In genomic region chr15:77023576-77024272, GRCh38 we compare ENCODE assay signal across 8 cellular contexts. TPM values are rescaled to one million over a fixed set of nuclear protein-coding genes. Genes with fewer than 3 reads are reported as not detected.
A peak's percentile ranks its signal among the peaks of the same experiment; 100 is the strongest.
DNase-seq lines count a peak whose midpoint lies in the region; ATAC-seq and TF ChIP-seq lines count a peak whose summit lies in the region.

No MANE protein-coding gene starts in this region.

- POLR2A ChIA-PET in activated CD8-positive, alpha-beta T cell treated with anti-CD3 and anti-CD28 coated beads for 36 hours (lab: Charles Lee): interaction anchor here (0.6 to 7.0 kb wide), 5 partner anchors 10 to 95 kb away, joined by 3 to 62 read pairs (median 14); partner anchors contain the start of gene PSTPIP1

- CTCF ChIA-PET in activated naive CD4-positive, alpha-beta T cell treated with anti-CD3 and anti-CD28 coated beads for 36 hours (lab: Charles Lee): interaction anchor here (0.6 to 6.4 kb wide), 12 partner anchors 10 to 519 kb away, joined by 3 to 85 read pairs (median 8); partner anchors contain the start of gene PSTPIP1
- CTCF ChIA-PET in activated CD8-positive, alpha-beta T cell treated with anti-CD3 and anti-CD28 coated beads for 36 hours (lab: Charles Lee): interaction anchor here (0.8 to 7.2 kb wide), 21 partner anchors 8 to 73 kb away, joined by 3 to 105 read pairs (median 8); partner anchors contain the start of gene PSTPIP1

- no peak for ATAC-seq in activated CD8-positive, alpha-beta T cell treated with anti-CD3 and anti-CD28 coated beads for 36 hours
- ATAC-seq in left lung (no peak), HG03175 (IDR thresholded peaks at IDR 0.05; ENCODE audit: unreplicated experiment) (no peak)

- H3K27me3 ChIP-seq in left lung: no peaks in the 10 kb centered on the region
- H3K27me3 ChIP-seq in tibial artery: peaks cover 0 to 11% of the 10 kb centered on the region in 2 donors

- no peak overlapping the region for H3K4me3 Mint-ChIP-seq in activated naive CD4-positive, alpha-beta T cell treated with anti-CD3 and anti-CD28 coated beads for 36 hours
- peak overlapping the region; percentile 14 for H3K4me3 Mint-ChIP-seq in activated CD8-positive, alpha-beta T cell treated with anti-CD3 and anti-CD28 coated beads for 36 hours

- H3K4me1 Mint-ChIP-seq in activated naive CD4-positive, alpha-beta T cell treated with anti-CD3 and anti-CD28 coated beads for 36 hours (ENCODE audit: low read depth): peaks cover 54% of the 10 kb centered on the region
- peaks cover 63% of the 10 kb centered on the region for H3K4me1 Mint-ChIP-seq in activated CD8-positive, alpha-beta T cell treated with anti-CD3 and anti-CD28 coated beads for 36 hours (ENCODE audit: low read depth)

- no peaks in the 10 kb centered on the region for H3K9me3 Mint-ChIP-seq in activated naive CD4-positive, alpha-beta T cell treated with anti-CD3 and anti-CD28 coated beads for 36 hours
- no peaks in the 10 kb centered on the region for H3K9me3 Mint-ChIP-seq in activated CD8-positive, alpha-beta T cell treated with anti-CD3 and anti-CD28 coated beads for 36 hours

- H3K4me3 ChIP-seq in left lung: no peak overlapping the region
- H3K4me3 ChIP-seq in tibial artery: no peak overlapping the region

- no peaks in the 10 kb centered on the region for H3K9me3 ChIP-seq in left lung
- no peaks in the 10 kb centered on the region for H3K9me3 ChIP-seq in tibial artery

- H3K27ac ChIP-seq in left lung: no peak overlapping the region
- no peak overlapping the region for H3K27ac ChIP-seq in tibial artery

- peaks cover 35% of the 10 kb centered on the region for H3K36me3 Mint-ChIP-seq in activated naive CD4-positive, alpha-beta T cell treated with anti-CD3 and anti-CD28 coated beads for 36 hours (ENCODE audit: low read depth)
- peaks cover 67% of the 10 kb centered on the region for H3K36me3 Mint-ChIP-seq in activated CD8-positive, alpha-beta T cell treated with anti-CD3 and anti-CD28 coated beads for 36 hours (ENCODE audit: low read depth)

- no peak for TF ChIP-seq CTCF in activated CD8-positive, alpha-beta T cell treated with anti-CD3 and anti-CD28 coated beads for 36 hours (IDR thresholded peaks at IDR 0.05)
- TF ChIP-seq CTCF in left lung (IDR thresholded peaks at IDR 0.05) (no peak), tibial artery (IDR thresholded peaks at IDR 0.05) (no peak)

- DNase-seq in activated naive CD4-positive, alpha-beta T cell treated with anti-CD3 and anti-CD28 coated beads for 36 hours: no peak
- no peak for DNase-seq in activated naive CD4-positive, alpha-beta T cell treated with Interleukin-2 at 50 U/mL for 16 hours
- DNase-seq in activated CD8-positive, alpha-beta T cell treated with anti-CD3 and anti-CD28 coated beads for 36 hours: peak; percentile 43
- DNase-seq in left lung: peak; percentile 22 to 61
- DNase-seq in tibial artery: peak; percentile 11 to 48
- no peak for DNase-seq in NCI-H2196 treated with DMSO at 0.1 percent for 48 hours (lab: John Stamatoyannopoulos, UW; ENCODE audit: unreplicated experiment)
- no peak for DNase-seq in HuH-7.5 (ENCODE audit: low spot score)

- peak overlapping the region; percentile 100 for H3K27ac Mint-ChIP-seq in activated naive CD4-positive, alpha-beta T cell treated with anti-CD3 and anti-CD28 coated beads for 36 hours
- peak overlapping the region; percentile 100 for H3K27ac Mint-ChIP-seq in activated CD8-positive, alpha-beta T cell treated with anti-CD3 and anti-CD28 coated beads for 36 hours

- H3K4me1 ChIP-seq in left lung (peaks cover 0 to 44% of the 10 kb centered on the region in 2 donors), tibial artery (peaks cover 0 to 12% (median 6%) of the 10 kb centered on the region in 4 donors)

- H3K36me3 ChIP-seq in left lung: peaks cover 0 to 43% of the 10 kb centered on the region in 2 donors
- no peaks in the 10 kb centered on the region for H3K36me3 ChIP-seq in tibial artery

- no peaks in the 10 kb centered on the region for H3K27me3 Mint-ChIP-seq in activated naive CD4-positive, alpha-beta T cell treated with anti-CD3 and anti-CD28 coated beads for 36 hours (ENCODE audit: low read depth)
- H3K27me3 Mint-ChIP-seq in activated CD8-positive, alpha-beta T cell treated with anti-CD3 and anti-CD28 coated beads for 36 hours: no peaks in the 10 kb centered on the region

- intact Hi-C loops in activated naive CD4-positive, alpha-beta T cell treated with anti-CD3 and anti-CD28 coated beads for 36 hours (cut with micrococcal nuclease): loop anchor here (2.0 to 5.0 kb wide), 3 partner anchors 93 to 519 kb away; partner anchors contain the start of gene RCN2
- intact Hi-C loops in activated CD8-positive, alpha-beta T cell treated with anti-CD3 and anti-CD28 coated beads for 36 hours (cut with micrococcal nuclease): loop anchor here (5.0 kb wide), 1 partner anchor 36 kb away; no protein-coding TSS in a partner anchor
- intact Hi-C loops in left lung (cut with DNase I): no loop called here
- intact Hi-C loops in tibial artery (cut with DNase I; ENCODE audit: low total_unique reads): no loop called here

RNA-seq across cellular contexts. Expression of gene PSTPIP1, which starts 28.8 kb away (rescaled TPM):
- total RNA-seq in activated naive CD4-positive, alpha-beta T cell treated with anti-CD3 and anti-CD28 coated beads for 36 hours: 100 to 1,000 TPM in 1 of 2 experiments, 10 to 100 TPM in 1; 94.2 to 102 TPM
- 100 to 1,000 TPM; 113 to 121 TPM for total RNA-seq in activated CD8-positive, alpha-beta T cell treated with anti-CD3 and anti-CD28 coated beads for 36 hours
- 10 to 100 TPM in 1 of 2 donors, 1 to 10 TPM in 1; 9.1 to 52.9 TPM for total RNA-seq in left lung

RNA-seq across cellular contexts. Expression of gene TSPAN3, which starts 47.2 kb away (rescaled TPM):
- total RNA-seq in activated naive CD4-positive, alpha-beta T cell treated with anti-CD3 and anti-CD28 coated beads for 36 hours: 10 to 100 TPM; 21.9 to 24.9 TPM
- total RNA-seq in activated CD8-positive, alpha-beta T cell treated with anti-CD3 and anti-CD28 coated beads for 36 hours: 10 to 100 TPM; 25.6 to 27.0 TPM
- total RNA-seq in left lung: 100 to 1,000 TPM; 385 to 645 TPM

Comparison
In these comparisons a context has a peak if more than half of its experiments do, and no peak if none do; other contexts are left out.
1. DNase-seq: peak in activated CD8-positive, alpha-beta T cell treated with anti-CD3 and anti-CD28 coated beads for 36 hours (single experiment), left lung (2 of 2) and tibial artery (2 of 2); none in activated naive CD4-positive, alpha-beta T cell treated with anti-CD3 and anti-CD28 coated beads for 36 hours (single experiment), activated naive CD4-positive, alpha-beta T cell treated with Interleukin-2 at 50 U/mL for 16 hours (single experiment), NCI-H2196 treated with DMSO at 0.1 percent for 48 hours (single experiment) and HuH-7.5 (single experiment).
2. RNA of gene TSPAN3, which starts 47.2 kb away (total RNA-seq): 385 to 645 TPM in left lung; 25.6 to 27.0 TPM in activated CD8-positive, alpha-beta T cell treated with anti-CD3 and anti-CD28 coated beads for 36 hours and 21.9 to 24.9 TPM in activated naive CD4-positive, alpha-beta T cell treated with anti-CD3 and anti-CD28 coated beads for 36 hours; every median in the first group is over 10 times any median in the second.
3. intact Hi-C loops: an anchor here in activated naive CD4-positive, alpha-beta T cell treated with anti-CD3 and anti-CD28 coated beads for 36 hours (2.0 to 5.0 kb wide) and activated CD8-positive, alpha-beta T cell treated with anti-CD3 and anti-CD28 coated beads for 36 hours (5.0 kb wide); none called in left lung and tibial artery.